In the genomic region with DNA sequence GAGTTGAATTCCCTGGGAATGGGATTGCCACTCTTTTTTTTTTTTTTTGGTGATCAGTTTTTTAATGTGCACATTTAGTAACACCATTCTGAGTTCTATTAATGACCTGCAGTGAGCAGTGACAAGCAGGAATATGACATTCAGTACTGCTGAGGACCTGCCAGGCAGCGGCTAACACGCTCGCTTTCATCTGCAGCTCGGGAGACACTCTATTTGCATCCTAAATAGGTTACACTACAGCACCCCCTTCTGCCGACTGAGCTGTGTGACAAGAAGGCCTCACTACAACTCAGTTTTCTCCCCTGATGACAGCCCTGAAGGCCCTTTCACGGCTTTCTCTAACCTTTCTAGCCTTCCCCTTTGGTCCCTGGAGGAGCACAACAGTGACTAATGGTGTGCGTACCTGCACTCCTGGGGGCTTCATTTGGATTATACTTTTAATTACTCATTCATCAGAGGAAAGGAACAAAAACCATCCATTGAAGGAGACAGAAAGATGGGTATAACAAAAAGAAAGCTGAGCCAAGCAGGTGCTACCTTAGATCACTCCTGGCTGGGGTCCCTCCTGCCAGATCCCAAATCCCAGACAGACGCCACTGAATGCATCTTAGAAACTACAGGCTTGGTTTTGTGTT, we compare ENCODE assay signal across 9 cellular contexts.
DNase-seq lines count a peak whose midpoint lies in the region; ATAC-seq, FAIRE-seq and TF ChIP-seq lines count a peak whose summit lies in the region.
"Had no signal": no experiment of that assay in that cellular context is flagged by ENCODE, and none has a peak within 500 bp of the region (broad histone marks: within the 10 kb centered on the region; RNA-seq: fewer than 3 reads in every experiment).

No MANE protein-coding gene starts in this region.

- H3K4me3 ChIP-seq in A673 (ENCODE audit: low read depth, low read length, poor library complexity, severe bottlenecking) (no peak overlapping the region), IMR-90 (ENCODE audit: insufficient read depth, low read depth, low read length) (no peak overlapping the region), bronchial epithelial cell (ENCODE audit: low read depth, low read length) (no peak overlapping the region)
- H3K4me3 ChIP-seq: suprapubic skin had no signal

- H3K4me1 ChIP-seq in A673 (ENCODE audit: insufficient read depth, low read length, poor library complexity, severe bottlenecking) (peaks cover 3% of the 10 kb centered on the region), IMR-90 (ENCODE audit: control insufficient read depth, insufficient read depth, low read length) (peaks cover 9% of the 10 kb centered on the region)
- H3K4me1 ChIP-seq: suprapubic skin had no signal

- H3K4me2 ChIP-seq in IMR-90 (ENCODE audit: low read depth, low read length) = no peak overlapping the region

- TF ChIP-seq CTCF in A673 (conservative IDR thresholded peaks at IDR 0.05; ENCODE audit: low read depth, low read length) (peak; percentile 65), IMR-90 (conservative IDR thresholded peaks at IDR 0.05; ENCODE audit: low read depth, low read length) (peak; percentile 55), bronchial epithelial cell (IDR thresholded peaks at IDR 0.05; ENCODE audit: insufficient read depth, low read length, severe bottlenecking) (peak; percentile 77)

- DNase-seq in A673 (ENCODE audit: low spot score) = peak; percentile 67
- DNase-seq in IMR-90 = peak; percentile 71
- peak; percentile 46 for DNase-seq in NOMO-1 treated with dmso at 0.1 percent for 144 hours (lab: John Stamatoyannopoulos, UW; ENCODE audit: unreplicated experiment)
- DNase-seq in bronchial epithelial cell (ENCODE audit: low read depth) = peak; percentile 76
- peak; percentile 89 for DNase-seq in islet precursor cell
- peak; percentile 9 for DNase-seq in stimulated activated naive CD8-positive, alpha-beta T cell treated with anti-CD3 and anti-CD28 coated beads, Interleukin-15, Interleukin-2, amounts not matched to agents 100 U/mL and 50 U/mL, for 24 hours

- no peak for TF ChIP-seq POLR2A in IMR-90 (IDR thresholded peaks at IDR 0.05; ENCODE audit: low read depth, low read length)

- no peak overlapping the region for H3K27ac ChIP-seq in A673 (ENCODE audit: low read depth, low read length, poor library complexity, severe bottlenecking)
- no peak overlapping the region for H3K27ac ChIP-seq in IMR-90 (ENCODE audit: insufficient read depth, low read length)
- H3K27ac ChIP-seq: suprapubic skin had no signal

- 0 out of 2 replicates have a peak overlapping the region, but pooled peaks have one; percentile 37 for H4K5ac ChIP-seq in IMR-90 (ENCODE audit: low read depth, low read length)

- dilution Hi-C loops in IMR-90 (cut with HindIII; ENCODE audit: low sequenced_read_pairs, unreplicated experiment) = no loop called here

- H3K14ac ChIP-seq in IMR-90 (replicated peaks; ENCODE audit: low read depth, low read length) = no peak overlapping the region

- peak overlapping the region in 1 of 2 experiments; percentile 45; a peak in 1 of 4 replicates for H4K8ac ChIP-seq in IMR-90 (ENCODE audit: low read depth in 2 of 2, low read length in 2 of 2)

- peak overlapping the region; percentile 46; the same call in 1 of the 3 replicates for H2BK15ac ChIP-seq in IMR-90 (ENCODE audit: low read depth, low read length)

- 45% methylated on average over 5 of the region's 8 CpGs; no CpG with 5 or more reads in 1 of the 2 experiments for WGBS in IMR-90 (ENCODE audit: extremely low coverage in 2 of 2, insufficient read length in 1 of 2), 2 experiments

- H3K27me3 ChIP-seq in A673 (replicated peaks; ENCODE audit: insufficient read depth, low read depth, low read length, poor library complexity) = no peaks in the 10 kb centered on the region
- 0 out of 2 replicates have a peak, but pooled peaks cover 2% of the 10 kb centered on the region for H3K27me3 ChIP-seq in IMR-90 (ENCODE audit: control insufficient read depth, insufficient read depth, low read length)
- H3K27me3 ChIP-seq in bronchial epithelial cell (ENCODE audit: control insufficient read depth, insufficient read depth, low read length) = no peaks in the 10 kb centered on the region
- H3K27me3 ChIP-seq: suprapubic skin had no signal

- no peak overlapping the region for H2AK9ac ChIP-seq in IMR-90 (replicated peaks; ENCODE audit: low read depth, low read length, poor library complexity)

- CTCF ChIA-PET in A673 (lab: Charles Lee) = interaction anchor here (0.6 to 1.3 kb wide), 5 partner anchors 164 to 906 kb away, joined by 4 to 7 read pairs (median 5); no protein-coding TSS in a partner anchor
- CTCF ChIA-PET in IMR-90 (lab: Yijun Ruan, JAX) = interaction anchor here (0.5 to 2.9 kb wide), 21 partner anchors 9 to 918 kb away, joined by 3 to 12 read pairs (median 4); no protein-coding TSS in a partner anchor

- no peak for FAIRE-seq in bronchial epithelial cell (lab: Jason Lieb, UNC)

- TF ChIP-seq RAD21 in IMR-90 (IDR thresholded peaks at IDR 0.05; ENCODE audit: low read length) = peak; percentile 67

- H2BK120ac ChIP-seq in IMR-90 (ENCODE audit: low read depth, low read length) = peak overlapping the region; percentile 71

- H3K18ac ChIP-seq in IMR-90 (ENCODE audit: low read depth, low read length) = 0 out of 2 replicates have a peak overlapping the region, but pooled peaks have one; percentile 48

- H3K36me3 ChIP-seq in A673 (ENCODE audit: insufficient read depth, low read length, poor library complexity, severe bottlenecking) = no peaks in the 10 kb centered on the region
- no peaks in the 10 kb centered on the region for H3K36me3 ChIP-seq in IMR-90 (ENCODE audit: control insufficient read depth, insufficient read depth, low read length)
- no peaks in the 10 kb centered on the region for H3K36me3 ChIP-seq in bronchial epithelial cell (ENCODE audit: control insufficient read depth, insufficient read depth, low read length)
- H3K36me3 ChIP-seq: suprapubic skin had no signal

- no peaks in the 10 kb centered on the region for H4K20me1 ChIP-seq in IMR-90 (ENCODE audit: insufficient read depth, low read length)

- in situ Hi-C loops in IMR-90 (cut with MboI; ENCODE audit: low sequenced_read_pairs) = loop anchor here (10.0 kb wide), 1 partner anchor 899 kb away; a partner anchor contains a TSS

- no peaks in the 10 kb centered on the region for H3K9me1 ChIP-seq in IMR-90 (ENCODE audit: insufficient read depth, low read length)

- peak overlapping the region; percentile 20 for H2AK5ac ChIP-seq in IMR-90 (ENCODE audit: low read depth, low read length)

- ATAC-seq in GM18498 (IDR thresholded peaks at IDR 0.05; ENCODE audit: unreplicated experiment) (peak; percentile 78), IMR-90 (ENCODE audit: low read depth) (peak; percentile 86), GM21381 (IDR thresholded peaks at IDR 0.05; ENCODE audit: unreplicated experiment) (no peak)
- no peak for ATAC-seq in stimulated activated naive CD8-positive, alpha-beta T cell treated with anti-CD3 and anti-CD28 coated beads, Interleukin-15, Interleukin-2, amounts not matched to agents 100 U/mL and 50 U/mL, for 24 hours

- POLR2A ChIA-PET in A673 (lab: Charles Lee; ENCODE audit: low non-redundant PET) = no interaction called here
- POLR2A ChIA-PET in IMR-90 (lab: Charles Lee; ENCODE audit: unreplicated experiment) = interaction anchor here (0.6 kb wide), 1 partner anchor 902 kb away, joined by 5 read pairs; a partner anchor contains a TSS

- no peak overlapping the region for H3K23ac ChIP-seq in IMR-90 (ENCODE audit: low read depth, low read length)

- H2BK20ac ChIP-seq in IMR-90 (ENCODE audit: low read depth, low read length) = no peak overlapping the region; the same call in 1 of the 2 replicates

- intact Hi-C loops in A673 (cut with micrococcal nuclease; ENCODE audit: unreplicated experiment) = loop anchor here (2.0 to 10.0 kb wide), 3 partner anchors 267 to 903 kb away; a partner anchor contains a TSS
- intact Hi-C loops in IMR-90 (cut with micrococcal nuclease) = loop anchor here (1.0 to 10.0 kb wide), 5 partner anchors 201 to 903 kb away; a partner anchor contains a TSS

- BruUV-seq in A673 (replicated peaks; lab: Mats Ljungman, UMichigan) = no TSS peak
- BruUV-seq in IMR-90 (replicated peaks; lab: Mats Ljungman, UMichigan) = no TSS peak

- H3K56ac ChIP-seq in IMR-90 (ENCODE audit: extremely low read depth, insufficient read depth, low read length) = no peak overlapping the region

- no peak overlapping the region for H2AFZ ChIP-seq in IMR-90 (replicated peaks; ENCODE audit: low read length, poor library complexity)

- H2BK5ac ChIP-seq in IMR-90 (ENCODE audit: low read depth, low read length, poor library complexity, severe bottlenecking) = no peak overlapping the region

- no peak overlapping the region for H3K9ac ChIP-seq in IMR-90 (ENCODE audit: low read depth, low read length)

- no peaks in the 10 kb centered on the region for H3K79me1 ChIP-seq in IMR-90 (ENCODE audit: low read depth in 1 of 2, low read length in 2 of 2)

- H3K4ac ChIP-seq in IMR-90 (ENCODE audit: low read depth, low read length) = no peak overlapping the region

- peak overlapping the region; percentile 45 for H4K91ac ChIP-seq in IMR-90 (ENCODE audit: insufficient read depth, low read depth, low read length)

- H3K9me3 ChIP-seq in A673 (ENCODE audit: low read depth, low read length, poor library complexity, severe bottlenecking) (no peaks in the 10 kb centered on the region), IMR-90 (ENCODE audit: control insufficient read depth, insufficient read depth, low read length) (no peaks in the 10 kb centered on the region)
- H3K9me3 ChIP-seq: suprapubic skin had no signal

TF ChIP-seq in IMR-90, 13 proteins besides CTCF, POLR2A, EP300 and RAD21:
- TF ChIP-seq MAZ (IDR thresholded peaks at IDR 0.05; ENCODE audit: borderline replicate concordance, low read depth, low read length) (no peak), RFX5 (IDR thresholded peaks at IDR 0.05; ENCODE audit: low read depth, low read length) (no peak), RCOR1 (IDR thresholded peaks at IDR 0.05; ENCODE audit: insufficient replicate concordance, low read length) (no peak), SMC3 (IDR thresholded peaks at IDR 0.05; ENCODE audit: low read depth, low read length) (peak; percentile 47), NFE2L2 (IDR thresholded peaks at IDR 0.05; ENCODE audit: low read depth, low read length) (no peak), CEBPB (IDR thresholded peaks at IDR 0.05; ENCODE audit: low read depth, low read length) (no peak)
- TF ChIP-seq, protein P1, sequence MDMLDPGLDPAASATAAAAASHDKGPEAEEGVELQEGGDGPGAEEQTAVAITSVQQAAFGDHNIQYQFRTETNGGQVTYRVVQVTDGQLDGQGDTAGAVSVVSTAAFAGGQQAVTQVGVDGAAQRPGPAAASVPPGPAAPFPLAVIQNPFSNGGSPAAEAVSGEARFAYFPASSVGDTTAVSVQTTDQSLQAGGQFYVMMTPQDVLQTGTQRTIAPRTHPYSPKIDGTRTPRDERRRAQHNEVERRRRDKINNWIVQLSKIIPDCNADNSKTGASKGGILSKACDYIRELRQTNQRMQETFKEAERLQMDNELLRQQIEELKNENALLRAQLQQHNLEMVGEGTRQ (IDR thresholded peaks at IDR 0.05; ENCODE audit: low read depth, low read length) = no peak
TF ChIP-seq in IMR-90: peak in this region for 1.

Comparison
In these comparisons a context has a peak if more than half of its experiments do, and no peak if none do; other contexts are left out.
1. DNase-seq: peak in every context shown above with its lines; median percentile 89 in islet precursor cell; 76 in bronchial epithelial cell; 71 in IMR-90; 67 in A673; 46 in NOMO-1 treated with dmso at 0.1 percent for 144 hours; 9 in stimulated activated naive CD8-positive, alpha-beta T cell treated with anti-CD3 and anti-CD28 coated beads, Interleukin-15, Interleukin-2, amounts not matched to agents 100 U/mL and 50 U/mL, for 24 hours.
2. ATAC-seq: peak in GM18498 (single experiment) and IMR-90 (single experiment); none in stimulated activated naive CD8-positive, alpha-beta T cell treated with anti-CD3 and anti-CD28 coated beads, Interleukin-15, Interleukin-2, amounts not matched to agents 100 U/mL and 50 U/mL, for 24 hours (single experiment) and GM21381 (single experiment).
3. Peak in every context shown above with its lines, with median percentiles within 50 percentile points of each other: CTCF ChIP-seq.